Comparison of ENCODE assay signal across 10 cellular contexts in the genomic region with DNA sequence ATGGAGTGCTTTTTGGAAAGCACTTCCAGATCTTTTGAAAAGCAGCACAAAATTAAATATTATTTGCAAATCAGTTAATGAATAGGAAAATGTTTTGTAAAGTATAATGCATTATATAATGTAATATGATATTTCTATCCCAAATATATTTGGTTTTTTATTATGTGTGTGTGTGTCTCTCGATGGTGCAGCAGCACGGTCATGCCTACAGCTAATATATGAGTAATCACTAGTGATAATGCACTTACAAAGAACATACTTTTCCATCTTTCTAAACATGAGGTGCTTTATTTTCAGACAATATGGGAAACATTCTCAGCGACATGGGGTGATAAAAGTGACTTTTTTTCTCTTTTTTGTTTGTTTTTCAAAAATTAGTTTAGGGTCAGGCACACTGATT. TPM values are rescaled to one million over a fixed set of nuclear protein-coding genes. Genes with fewer than 3 reads are reported as not detected.
DNase-seq lines count a peak whose midpoint lies in the region; ATAC-seq lines count a peak whose summit lies in the region.
"Had no signal": no experiment of that assay in that cellular context is flagged by ENCODE, and none has a peak within 500 bp of the region (broad histone marks: within the 10 kb centered on the region; RNA-seq: fewer than 3 reads in every experiment).

No MANE protein-coding gene starts in this region.

- peaks cover 9% of the 10 kb centered on the region for H3K27me3 ChIP-seq in iPS-18a (ENCODE audit: control insufficient read depth, insufficient read depth, low read length)

- peaks cover 4% of the 10 kb centered on the region for H3K36me3 Mint-ChIP-seq in T-helper 2 cell treated with Interferon-gamma antibody and Interleukin-4, amounts not matched to agents 5 μg/mL and 100 μg/mL, for 36 hours (ENCODE audit: low read depth)
- no peaks in the 10 kb centered on the region for H3K36me3 Mint-ChIP-seq in activated CD4-positive, alpha-beta memory T cell treated with anti-CD3 and anti-CD28 coated beads, Interleukin-2, amount 10 ng/mL, durations not matched to agents 7 days and 5 days (ENCODE audit: low read depth)
- peaks cover 15% of the 10 kb centered on the region for H3K36me3 Mint-ChIP-seq in stimulated activated effector memory CD8-positive, alpha-beta T cell treated with anti-CD3 and anti-CD28 coated beads, Interleukin-12 subunit alpha, Interleukin-12 subunit beta, amount 100 ng/mL, for 72 hours

- H3K9me3 Mint-ChIP-seq in T-helper 2 cell treated with Interferon-gamma antibody and Interleukin-4, amounts not matched to agents 5 μg/mL and 100 μg/mL, for 36 hours = no peaks in the 10 kb centered on the region
- H3K9me3 Mint-ChIP-seq in activated CD4-positive, alpha-beta memory T cell treated with anti-CD3 and anti-CD28 coated beads, Interleukin-2, amount 10 ng/mL, durations not matched to agents 7 days and 5 days = no peaks in the 10 kb centered on the region
- H3K9me3 Mint-ChIP-seq in stimulated activated effector memory CD8-positive, alpha-beta T cell treated with anti-CD3 and anti-CD28 coated beads, Interleukin-12 subunit alpha, Interleukin-12 subunit beta, amount 100 ng/mL, for 72 hours = no peaks in the 10 kb centered on the region

- no peaks in the 10 kb centered on the region for H3K27me3 Mint-ChIP-seq in T-helper 2 cell treated with Interferon-gamma antibody and Interleukin-4, amounts not matched to agents 5 μg/mL and 100 μg/mL, for 36 hours (ENCODE audit: low read depth)
- H3K27me3 Mint-ChIP-seq in activated CD4-positive, alpha-beta memory T cell treated with anti-CD3 and anti-CD28 coated beads, Interleukin-2, amount 10 ng/mL, durations not matched to agents 7 days and 5 days = peaks cover 16% of the 10 kb centered on the region

- no peak for DNase-seq in T-helper 2 cell treated with Interferon-gamma antibody and Interleukin-4, amounts not matched to agents 5 μg/mL and 100 μg/mL, for 36 hours (ENCODE audit: low spot score)
- DNase-seq in T-helper 2 cell (no peak), HPDE6-E6E7 (ENCODE audit: extremely low spot score) (no peak)
- no peak for DNase-seq in activated CD4-positive, alpha-beta memory T cell treated with anti-CD3 and anti-CD28 coated beads, Interleukin-2, amount 10 ng/mL, durations not matched to agents 7 days and 5 days
- no peak for DNase-seq in stimulated activated effector memory CD8-positive, alpha-beta T cell treated with anti-CD3 and anti-CD28 coated beads, Interleukin-12 subunit alpha, Interleukin-12 subunit beta, amount 100 ng/mL, for 72 hours (ENCODE audit: low spot score in 2 of 2)
- no peak for DNase-seq in effector CD8-positive, alpha-beta T cell (lab: John Stamatoyannopoulos, UW)
- DNase-seq: foreskin melanocyte had no signal

- peak overlapping the region; percentile 77 for H3K4me3 ChIP-seq in iPS-18a (ENCODE audit: low read length)

- peak overlapping the region; percentile 88 for H3K4me3 Mint-ChIP-seq in T-helper 2 cell treated with Interferon-gamma antibody and Interleukin-4, amounts not matched to agents 5 μg/mL and 100 μg/mL, for 36 hours
- H3K4me3 Mint-ChIP-seq in activated CD4-positive, alpha-beta memory T cell treated with anti-CD3 and anti-CD28 coated beads, Interleukin-2, amount 10 ng/mL, durations not matched to agents 7 days and 5 days = peak overlapping the region; percentile 78
- H3K4me3 Mint-ChIP-seq in stimulated activated effector memory CD8-positive, alpha-beta T cell treated with anti-CD3 and anti-CD28 coated beads, Interleukin-12 subunit alpha, Interleukin-12 subunit beta, amount 100 ng/mL, for 72 hours = peak overlapping the region; percentile 76

- no peak for ATAC-seq in stimulated activated effector memory CD8-positive, alpha-beta T cell treated with anti-CD3 and anti-CD28 coated beads, Interleukin-12 subunit alpha, Interleukin-12 subunit beta, amount 100 ng/mL, for 72 hours
- no peak for ATAC-seq in GM18502 (IDR thresholded peaks at IDR 0.05; ENCODE audit: poor library complexity, unreplicated experiment)
- ATAC-seq: activated CD4-positive, CD25-positive, alpha-beta regulatory T cell treated with anti-CD3 and anti-CD28 coated beads, Interleukin-2, amount 50 U/mL, for 24 hours had no signal

- POLR2A ChIA-PET in activated CD4-positive, alpha-beta memory T cell treated with anti-CD3 and anti-CD28 coated beads, Interleukin-2, amount 10 ng/mL, durations not matched to agents 7 days and 5 days (lab: Charles Lee) = interaction anchor here (1.1 to 5.7 kb wide), 7 partner anchors 8 to 747 kb away, joined by 3 to 46 read pairs (median 5); a partner anchor contains a TSS

- no peak overlapping the region for H3K9ac ChIP-seq in iPS-18a (ENCODE audit: low read length)

- H3K27ac ChIP-seq in iPS-18a (ENCODE audit: low read length) = no peak overlapping the region

- no peak overlapping the region for H3K27ac Mint-ChIP-seq in T-helper 2 cell treated with Interferon-gamma antibody and Interleukin-4, amounts not matched to agents 5 μg/mL and 100 μg/mL, for 36 hours
- H3K27ac Mint-ChIP-seq in activated CD4-positive, alpha-beta memory T cell treated with anti-CD3 and anti-CD28 coated beads, Interleukin-2, amount 10 ng/mL, durations not matched to agents 7 days and 5 days = no peak overlapping the region
- H3K27ac Mint-ChIP-seq in stimulated activated effector memory CD8-positive, alpha-beta T cell treated with anti-CD3 and anti-CD28 coated beads, Interleukin-12 subunit alpha, Interleukin-12 subunit beta, amount 100 ng/mL, for 72 hours = no peak overlapping the region

- CTCF ChIA-PET in activated CD4-positive, alpha-beta memory T cell treated with anti-CD3 and anti-CD28 coated beads, Interleukin-2, amount 10 ng/mL, durations not matched to agents 7 days and 5 days (lab: Charles Lee) = interaction anchor here (1.0 to 3.2 kb wide), 3 partner anchors 57 to 1172 kb away, joined by 4 to 11 read pairs (median 6); no protein-coding TSS in a partner anchor

- no peaks in the 10 kb centered on the region for H3K36me3 ChIP-seq in iPS-18a (ENCODE audit: control insufficient read depth, low read depth, low read length)

- no peaks in the 10 kb centered on the region for H3K9me3 ChIP-seq in iPS-18a (ENCODE audit: control insufficient read depth, low read depth, low read length)

- peaks cover 35% of the 10 kb centered on the region for H3K4me1 ChIP-seq in iPS-18a (ENCODE audit: control insufficient read depth, low read depth, low read length)

- peaks cover 25% of the 10 kb centered on the region for H3K4me1 Mint-ChIP-seq in T-helper 2 cell treated with Interferon-gamma antibody and Interleukin-4, amounts not matched to agents 5 μg/mL and 100 μg/mL, for 36 hours (ENCODE audit: low read depth)
- H3K4me1 Mint-ChIP-seq in activated CD4-positive, alpha-beta memory T cell treated with anti-CD3 and anti-CD28 coated beads, Interleukin-2, amount 10 ng/mL, durations not matched to agents 7 days and 5 days = peaks cover 25% of the 10 kb centered on the region
- peaks cover 28% of the 10 kb centered on the region for H3K4me1 Mint-ChIP-seq in stimulated activated effector memory CD8-positive, alpha-beta T cell treated with anti-CD3 and anti-CD28 coated beads, Interleukin-12 subunit alpha, Interleukin-12 subunit beta, amount 100 ng/mL, for 72 hours

RNA-seq across cellular contexts. Expression of a gene that starts 1.3 kb away (rescaled TPM):
- 10 to 100 TPM; 12.6 to 16.1 TPM for total RNA-seq in activated CD4-positive, alpha-beta memory T cell treated with anti-CD3 and anti-CD28 coated beads, Interleukin-2, amount 10 ng/mL, durations not matched to agents 7 days and 5 days
